Comparison of ENCODE assay signal across 8 cellular contexts in the genomic region with DNA sequence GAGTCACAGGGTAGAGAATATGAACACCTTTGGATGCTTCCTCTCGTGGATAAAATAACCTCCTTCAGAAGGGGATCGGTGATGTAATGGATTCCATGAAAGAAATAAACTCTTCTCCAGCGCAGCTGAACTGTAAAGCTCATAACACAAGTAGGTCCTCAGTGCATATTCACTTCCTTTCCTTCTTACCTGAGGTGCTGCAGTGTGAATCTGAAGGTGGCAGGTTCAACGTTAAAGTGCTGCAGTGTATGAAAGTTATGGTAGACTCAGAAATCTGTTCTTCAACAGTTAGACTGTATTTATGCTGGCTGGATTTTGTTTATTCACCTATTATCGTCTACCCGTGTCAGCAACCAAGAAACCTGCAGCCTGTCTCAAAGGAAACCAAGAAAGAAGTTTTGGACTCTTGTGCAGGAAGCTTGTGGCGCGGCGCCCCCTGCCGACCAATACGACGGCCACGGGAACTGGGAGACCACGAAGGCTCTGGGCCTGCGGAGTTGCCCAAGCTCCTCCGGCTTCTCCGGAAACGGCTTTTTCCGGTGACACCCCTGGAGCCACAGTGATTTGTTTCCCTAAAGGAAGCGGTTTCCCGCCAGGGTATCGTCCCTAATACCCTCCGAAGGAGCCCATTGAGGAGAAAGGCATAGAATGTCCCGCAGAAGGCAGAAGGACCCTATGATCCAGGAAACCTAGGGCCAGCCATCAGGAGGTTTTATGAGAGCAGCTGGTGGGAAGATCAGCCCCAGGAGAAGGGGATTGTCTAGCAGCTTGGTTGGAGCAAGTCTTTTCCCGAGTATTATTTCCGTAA.
DNase-seq lines count a peak whose midpoint lies in the region; TF ChIP-seq lines count a peak whose summit lies in the region.

No MANE protein-coding gene starts in this region.

- DNase-seq in ELF-1 (ENCODE audit: low read depth, low spot score) (peak; percentile 94), NT2/D1 (ENCODE audit: low read depth, low spot score) (peak; percentile 86), fibroblast of pulmonary artery (ENCODE audit: low read depth) (peak; percentile 85), nephron progenitor cell (peak; percentile 83), NCI-H510A (lab: John Stamatoyannopoulos, UW) (no peak)
- DNase-seq in activated T-cell treated with anti-CD3 and anti-CD28 coated beads, Interleukin-2, amount 50 U/mL, for 1 hour = peak; percentile 77
- DNase-seq in stimulated activated naive CD4-positive, alpha-beta T cell (lab: John Stamatoyannopoulos, UW) = peak; percentile 49 to 75 (median 63)

- H3K4me3 ChIP-seq in HEK293 (ENCODE audit: low read depth, low read length) = no peak overlapping the region
- peak overlapping the region; percentile 31 for H3K4me3 ChIP-seq in NT2/D1 (ENCODE audit: insufficient read length, low read depth)
- no peak overlapping the region for H3K4me3 ChIP-seq in fibroblast of pulmonary artery (replicated peaks; ENCODE audit: low read depth, low read length)

- POLR2A ChIA-PET in HEK293 (lab: Yijun Ruan, JAX) = interaction anchor here (0.6 kb wide), 1 partner anchor 37 kb away, joined by 4 read pairs; no protein-coding TSS in a partner anchor

- no peaks in the 10 kb centered on the region for H3K9me3 ChIP-seq in HEK293 (ENCODE audit: control insufficient read depth, insufficient read depth, low read depth, low read length)
- no peaks in the 10 kb centered on the region for H3K9me3 ChIP-seq in NT2/D1 (ENCODE audit: insufficient read depth, low read length)

- H3K4me1 ChIP-seq in HEK293 (ENCODE audit: control insufficient read depth, insufficient read depth, low read length) = no peaks in the 10 kb centered on the region
- H3K4me1 ChIP-seq in NT2/D1 (ENCODE audit: insufficient read depth, insufficient read length) = no peaks in the 10 kb centered on the region

- no peaks in the 10 kb centered on the region for H3K36me3 Mint-ChIP-seq in nephron progenitor cell (ENCODE audit: low read depth)

- CTCF ChIA-PET in HEK293 (lab: Yijun Ruan, JAX) = interaction anchor here (0.6 to 2.6 kb wide), 16 partner anchors 14 to 1738 kb away, joined by 3 to 19 read pairs (median 4); no protein-coding TSS in a partner anchor

- H3K9ac ChIP-seq in NT2/D1 (ENCODE audit: insufficient read length, low read depth) = peak overlapping the region; percentile 61

- H3K4me1 Mint-ChIP-seq in nephron progenitor cell = peaks cover 4% of the 10 kb centered on the region

- no peaks in the 10 kb centered on the region for H3K36me3 ChIP-seq in HEK293 (ENCODE audit: control insufficient read depth in 2 of 2, insufficient read depth in 1 of 2, low read length in 2 of 2)
- H3K36me3 ChIP-seq in NT2/D1 (ENCODE audit: insufficient read depth, insufficient read length, low read length) = no peaks in the 10 kb centered on the region

- peaks cover 53% of the 10 kb centered on the region for H3K27me3 Mint-ChIP-seq in nephron progenitor cell (ENCODE audit: low read depth, poor library complexity)

- no peak overlapping the region for H3K27ac ChIP-seq in HEK293 (ENCODE audit: extremely low read depth, low read depth, low read length)

- TF ChIP-seq CTCF in HEK293 (tag by site-specific recombination; IDR thresholded peaks at IDR 0.05) (peak; percentile 41; the same call in 1 of the 2 replicates), fibroblast of pulmonary artery (IDR thresholded peaks at IDR 0.05; ENCODE audit: low read length, missing control alignments) (peak; percentile 86), nephron progenitor cell (IDR thresholded peaks at IDR 0.05) (peak; percentile 78)

- no peaks in the 10 kb centered on the region for H3K27me3 ChIP-seq in NT2/D1 (ENCODE audit: insufficient read depth, insufficient read length)

- no peak overlapping the region for H3K27ac Mint-ChIP-seq in nephron progenitor cell

- H3K9me3 Mint-ChIP-seq in nephron progenitor cell = peaks cover 4% of the 10 kb centered on the region

- peak overlapping the region; percentile 47 for H3K4me3 Mint-ChIP-seq in nephron progenitor cell

TF ChIP-seq in HEK293, 187 proteins besides CTCF, POLR2A, EP300 and RAD21 (continues in another document):
- TF ChIP-seq, protein P1, sequence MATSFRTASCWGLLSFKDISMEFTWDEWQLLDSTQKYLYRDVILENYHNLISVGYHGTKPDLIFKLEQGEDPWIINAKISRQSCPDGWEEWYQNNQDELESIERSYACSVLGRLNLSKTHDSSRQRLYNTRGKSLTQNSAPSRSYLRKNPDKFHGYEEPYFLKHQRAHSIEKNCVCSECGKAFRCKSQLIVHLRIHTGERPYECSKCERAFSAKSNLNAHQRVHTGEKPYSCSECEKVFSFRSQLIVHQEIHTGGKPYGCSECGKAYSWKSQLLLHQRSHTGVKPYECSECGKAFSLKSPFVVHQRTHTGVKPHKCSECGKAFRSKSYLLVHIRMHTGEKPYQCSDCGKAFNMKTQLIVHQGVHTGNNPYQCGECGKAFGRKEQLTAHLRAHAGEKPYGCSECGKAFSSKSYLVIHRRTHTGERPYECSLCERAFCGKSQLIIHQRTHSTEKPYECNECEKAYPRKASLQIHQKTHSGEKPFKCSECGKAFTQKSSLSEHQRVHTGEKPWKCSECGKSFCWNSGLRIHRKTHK (tag by site-specific recombination; IDR thresholded peaks at IDR 0.05) = no peak
- TF ChIP-seq, protein P2, sequence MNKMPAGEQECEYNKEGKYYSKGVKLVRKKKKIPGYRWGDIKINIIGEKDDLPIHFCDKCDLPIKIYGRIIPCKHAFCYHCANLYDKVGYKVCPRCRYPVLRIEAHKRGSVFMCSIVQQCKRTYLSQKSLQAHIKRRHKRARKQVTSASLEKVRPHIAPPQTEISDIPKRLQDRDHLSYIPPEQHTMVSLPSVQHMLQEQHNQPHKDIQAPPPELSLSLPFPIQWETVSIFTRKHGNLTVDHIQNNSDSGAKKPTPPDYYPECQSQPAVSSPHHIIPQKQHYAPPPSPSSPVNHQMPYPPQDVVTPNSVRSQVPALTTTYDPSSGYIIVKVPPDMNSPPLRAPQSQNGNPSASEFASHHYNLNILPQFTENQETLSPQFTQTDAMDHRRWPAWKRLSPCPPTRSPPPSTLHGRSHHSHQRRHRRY (tag by site-specific recombination; IDR thresholded peaks at IDR 0.05) = no peak
- TF ChIP-seq ZNF837 (tag by site-specific recombination; IDR thresholded peaks at IDR 0.05) (no peak), ZNF623 (tag by site-specific recombination; IDR thresholded peaks at IDR 0.05) (no peak), TRIM28 (IDR thresholded peaks at IDR 0.05; ENCODE audit: borderline replicate concordance, low read length) (0 out of 2 replicates have a peak, but pooled peaks have one; percentile 39), ZNF654 (tag by site-specific recombination; IDR thresholded peaks at IDR 0.05; ENCODE audit: low read depth) (peak; percentile 63), ZXDB (tag by site-specific recombination; IDR thresholded peaks at IDR 0.05) (0 out of 2 replicates have a peak, but pooled peaks have one; percentile 22)
- TF ChIP-seq, protein P3, sequence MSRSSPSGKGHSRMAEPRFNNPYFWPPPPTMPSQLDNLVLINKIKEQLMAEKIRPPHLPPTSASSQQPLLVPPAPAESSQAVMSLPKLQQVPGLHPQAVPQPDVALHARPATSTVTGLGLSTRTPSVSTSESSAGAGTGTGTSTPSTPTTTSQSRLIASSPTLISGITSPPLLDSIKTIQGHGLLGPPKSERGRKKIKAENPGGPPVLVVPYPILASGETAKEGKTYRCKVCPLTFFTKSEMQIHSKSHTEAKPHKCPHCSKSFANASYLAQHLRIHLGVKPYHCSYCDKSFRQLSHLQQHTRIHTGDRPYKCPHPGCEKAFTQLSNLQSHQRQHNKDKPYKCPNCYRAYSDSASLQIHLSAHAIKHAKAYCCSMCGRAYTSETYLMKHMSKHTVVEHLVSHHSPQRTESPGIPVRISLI (tag by site-specific recombination; IDR thresholded peaks at IDR 0.05) = no peak
- TF ChIP-seq, protein P4, sequence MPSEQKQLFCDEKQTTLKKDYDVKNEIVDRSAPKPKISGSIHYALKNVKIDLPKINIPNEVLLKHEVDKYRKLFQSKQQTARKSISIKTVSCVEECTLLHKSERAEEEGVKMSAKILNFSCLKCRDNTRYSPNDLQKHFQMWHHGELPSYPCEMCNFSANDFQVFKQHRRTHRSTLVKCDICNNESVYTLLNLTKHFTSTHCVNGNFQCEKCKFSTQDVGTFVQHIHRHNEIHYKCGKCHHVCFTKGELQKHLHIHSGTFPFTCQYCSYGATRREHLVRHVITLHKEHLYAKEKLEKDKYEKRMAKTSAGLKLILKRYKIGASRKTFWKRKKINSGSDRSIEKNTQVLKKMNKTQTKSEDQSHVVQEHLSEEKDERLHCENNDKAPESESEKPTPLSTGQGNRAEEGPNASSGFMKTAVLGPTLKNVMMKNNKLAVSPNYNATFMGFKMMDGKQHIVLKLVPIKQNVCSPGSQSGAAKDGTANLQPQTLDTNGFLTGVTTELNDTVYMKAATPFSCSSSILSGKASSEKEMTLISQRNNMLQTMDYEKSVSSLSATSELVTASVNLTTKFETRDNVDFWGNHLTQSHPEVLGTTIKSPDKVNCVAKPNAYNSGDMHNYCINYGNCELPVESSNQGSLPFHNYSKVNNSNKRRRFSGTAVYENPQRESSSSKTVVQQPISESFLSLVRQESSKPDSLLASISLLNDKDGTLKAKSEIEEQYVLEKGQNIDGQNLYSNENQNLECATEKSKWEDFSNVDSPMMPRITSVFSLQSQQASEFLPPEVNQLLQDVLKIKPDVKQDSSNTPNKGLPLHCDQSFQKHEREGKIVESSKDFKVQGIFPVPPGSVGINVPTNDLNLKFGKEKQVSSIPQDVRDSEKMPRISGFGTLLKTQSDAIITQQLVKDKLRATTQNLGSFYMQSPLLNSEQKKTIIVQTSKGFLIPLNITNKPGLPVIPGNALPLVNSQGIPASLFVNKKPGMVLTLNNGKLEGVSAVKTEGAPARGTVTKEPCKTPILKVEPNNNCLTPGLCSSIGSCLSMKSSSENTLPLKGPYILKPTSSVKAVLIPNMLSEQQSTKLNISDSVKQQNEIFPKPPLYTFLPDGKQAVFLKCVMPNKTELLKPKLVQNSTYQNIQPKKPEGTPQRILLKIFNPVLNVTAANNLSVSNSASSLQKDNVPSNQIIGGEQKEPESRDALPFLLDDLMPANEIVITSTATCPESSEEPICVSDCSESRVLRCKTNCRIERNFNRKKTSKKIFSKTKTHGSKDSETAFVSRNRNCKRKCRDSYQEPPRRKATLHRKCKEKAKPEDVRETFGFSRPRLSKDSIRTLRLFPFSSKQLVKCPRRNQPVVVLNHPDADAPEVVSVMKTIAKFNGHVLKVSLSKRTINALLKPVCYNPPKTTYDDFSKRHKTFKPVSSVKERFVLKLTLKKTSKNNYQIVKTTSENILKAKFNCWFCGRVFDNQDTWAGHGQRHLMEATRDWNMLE (tag by site-specific recombination; conservative IDR thresholded peaks at IDR 0.05; ENCODE audit: low read depth) = peak; percentile 71
